Comparison of ENCODE assay signal across 11 cellular contexts in genomic region chr21:45993210-45994085, GRCh38. TPM values are rescaled to one million over a fixed set of nuclear protein-coding genes. Genes with fewer than 3 reads are reported as not detected.
DNase-seq lines count a peak whose midpoint lies in the region; ATAC-seq and TF ChIP-seq lines count a peak whose summit lies in the region.
"Had no signal": no experiment of that assay in that cellular context is flagged by ENCODE, and none has a peak within 500 bp of the region (broad histone marks: within the 10 kb centered on the region; RNA-seq: fewer than 3 reads in every experiment).

No MANE protein-coding gene starts in this region.

- TF ChIP-seq CTCF in endothelial cell (IDR thresholded peaks at IDR 0.05; ENCODE audit: unreplicated experiment) (no peak), natural killer cell (IDR thresholded peaks at IDR 0.05) (no peak), transverse colon (IDR thresholded peaks at IDR 0.05) (no peak)

- H3K36me3 Mint-ChIP-seq in activated T-cell treated with anti-CD3 and anti-CD28 coated beads, Interleukin-2, amount 50 U/mL, for 24 hours (ENCODE audit: low read depth): no peaks in the 10 kb centered on the region
- H3K36me3 Mint-ChIP-seq in endothelial cell (ENCODE audit: low read depth, unreplicated experiment): no peaks in the 10 kb centered on the region
- no peaks in the 10 kb centered on the region for H3K36me3 Mint-ChIP-seq in natural killer cell
- H3K36me3 Mint-ChIP-seq in activated T-helper 2 cell treated with anti-CD3 and anti-CD28 coated beads, Interferon-gamma antibody, Interleukin-2, Interleukin-4, amounts not matched to agents 10 μg/mL and 5 μg/mL and 100 μg/mL, durations not matched to agents 14 hours and 24 hours and 36 hours (ENCODE audit: low read depth): no peaks in the 10 kb centered on the region

- peak; percentile 23 for DNase-seq in activated T-cell treated with anti-CD3 and anti-CD28 coated beads, Interleukin-2, amount 50 U/mL, for 24 hours
- DNase-seq in activated T-cell treated with anti-CD3 and anti-CD28 coated beads for 4 hours: no peak
- peak; percentile 3 for DNase-seq in endothelial cell (ENCODE audit: low spot score)
- peak; percentile 13 for DNase-seq in natural killer cell
- DNase-seq in transverse colon: peak; percentile 10
- no peak for DNase-seq in NCI-H526 (lab: John Stamatoyannopoulos, UW)
- no peak for DNase-seq in activated T-helper 2 cell treated with anti-CD3 and anti-CD28 coated beads, Interferon-gamma antibody, Interleukin-2, Interleukin-4, amounts not matched to agents 10 μg/mL and 5 μg/mL and 100 μg/mL, durations not matched to agents 14 hours and 24 hours and 36 hours (ENCODE audit: low spot score)
- no peak for DNase-seq in D341Med (ENCODE audit: low spot score)
- DNase-seq: GDM1, NCI-H2171 treated with DMSO at 0.1 percent for 48 hours, occipital lobe had no signal

- H3K27ac Mint-ChIP-seq in activated T-cell treated with anti-CD3 and anti-CD28 coated beads, Interleukin-2, amount 50 U/mL, for 24 hours: no peak overlapping the region
- H3K27ac Mint-ChIP-seq in endothelial cell (ENCODE audit: unreplicated experiment) (no peak overlapping the region), natural killer cell (no peak overlapping the region)
- no peak overlapping the region for H3K27ac Mint-ChIP-seq in activated T-helper 2 cell treated with anti-CD3 and anti-CD28 coated beads, Interferon-gamma antibody, Interleukin-2, Interleukin-4, amounts not matched to agents 10 μg/mL and 5 μg/mL and 100 μg/mL, durations not matched to agents 14 hours and 24 hours and 36 hours

- H3K4me1 Mint-ChIP-seq in activated T-cell treated with anti-CD3 and anti-CD28 coated beads, Interleukin-2, amount 50 U/mL, for 24 hours (ENCODE audit: low read depth): no peaks in the 10 kb centered on the region
- H3K4me1 Mint-ChIP-seq in endothelial cell (ENCODE audit: unreplicated experiment) (no peaks in the 10 kb centered on the region), natural killer cell (no peaks in the 10 kb centered on the region)
- no peaks in the 10 kb centered on the region for H3K4me1 Mint-ChIP-seq in activated T-helper 2 cell treated with anti-CD3 and anti-CD28 coated beads, Interferon-gamma antibody, Interleukin-2, Interleukin-4, amounts not matched to agents 10 μg/mL and 5 μg/mL and 100 μg/mL, durations not matched to agents 14 hours and 24 hours and 36 hours (ENCODE audit: low read depth)

- no peaks in the 10 kb centered on the region for H3K27me3 Mint-ChIP-seq in activated T-cell treated with anti-CD3 and anti-CD28 coated beads, Interleukin-2, amount 50 U/mL, for 24 hours
- H3K27me3 Mint-ChIP-seq in endothelial cell (ENCODE audit: unreplicated experiment) (no peaks in the 10 kb centered on the region), natural killer cell (ENCODE audit: low read depth in 2 of 2) (no peaks in the 10 kb centered on the region)
- no peaks in the 10 kb centered on the region for H3K27me3 Mint-ChIP-seq in activated T-helper 2 cell treated with anti-CD3 and anti-CD28 coated beads, Interferon-gamma antibody, Interleukin-2, Interleukin-4, amounts not matched to agents 10 μg/mL and 5 μg/mL and 100 μg/mL, durations not matched to agents 14 hours and 24 hours and 36 hours (ENCODE audit: low read depth)

- no peaks in the 10 kb centered on the region for H3K9me3 Mint-ChIP-seq in activated T-cell treated with anti-CD3 and anti-CD28 coated beads, Interleukin-2, amount 50 U/mL, for 24 hours
- H3K9me3 Mint-ChIP-seq in endothelial cell (ENCODE audit: unreplicated experiment): no peaks in the 10 kb centered on the region
- no peaks in the 10 kb centered on the region for H3K9me3 Mint-ChIP-seq in natural killer cell
- H3K9me3 Mint-ChIP-seq in activated T-helper 2 cell treated with anti-CD3 and anti-CD28 coated beads, Interferon-gamma antibody, Interleukin-2, Interleukin-4, amounts not matched to agents 10 μg/mL and 5 μg/mL and 100 μg/mL, durations not matched to agents 14 hours and 24 hours and 36 hours: no peaks in the 10 kb centered on the region

- TF ChIP-seq EP300 in transverse colon (IDR thresholded peaks at IDR 0.05; ENCODE audit: low read depth): no peak

- no peaks in the 10 kb centered on the region for H3K9me3 ChIP-seq in transverse colon

- H3K4me3 Mint-ChIP-seq in activated T-cell treated with anti-CD3 and anti-CD28 coated beads, Interleukin-2, amount 50 U/mL, for 24 hours: no peak overlapping the region
- H3K4me3 Mint-ChIP-seq in endothelial cell (ENCODE audit: unreplicated experiment) (no peak overlapping the region), natural killer cell (no peak overlapping the region)
- H3K4me3 Mint-ChIP-seq in activated T-helper 2 cell treated with anti-CD3 and anti-CD28 coated beads, Interferon-gamma antibody, Interleukin-2, Interleukin-4, amounts not matched to agents 10 μg/mL and 5 μg/mL and 100 μg/mL, durations not matched to agents 14 hours and 24 hours and 36 hours (ENCODE audit: low read depth): no peak overlapping the region

- intact Hi-C loops in natural killer cell (cut with micrococcal nuclease): no loop called here
- intact Hi-C loops in transverse colon (cut with DNase I; ENCODE audit: low total_unique reads): no loop called here
- intact Hi-C loops in activated T-helper 2 cell treated with anti-CD3 and anti-CD28 coated beads, Interferon-gamma antibody, Interleukin-2, Interleukin-4, amounts not matched to agents 10 μg/mL and 5 μg/mL and 100 μg/mL, durations not matched to agents 14 hours and 24 hours and 36 hours (cut with micrococcal nuclease): no loop called here

- no peak for TF ChIP-seq POLR2A in transverse colon (IDR thresholded peaks at IDR 0.05)

- H3K27ac ChIP-seq in transverse colon: peak overlapping the region; percentile 45 to 86 (median 53)

- H3K27me3 ChIP-seq in transverse colon: no peaks in the 10 kb centered on the region

- H3K36me3 ChIP-seq in transverse colon: peaks cover 0 to 9% (median 0%) of the 10 kb centered on the region in 4 donors

- no peak for ATAC-seq in natural killer cell

- in situ Hi-C loops in transverse colon (cut with MboI; ENCODE audit: low pct_ligation_motif_present in 1 of 4, low pct_unique_long_range_greater_than_20kb in 1 of 4, low sequenced_read_pairs in 3 of 4): no loop called here

- 78% methylated on average over 44 of the region's 44 CpGs; no CpG with 5 or more reads in 1 of the 2 donors for WGBS in transverse colon (ENCODE audit: low coverage in 1 of 2), 2 donors

- H3K4me1 ChIP-seq in transverse colon: peaks cover 0 to 2% (median 0%) of the 10 kb centered on the region in 4 donors

- no peak overlapping the region for H3K4me3 ChIP-seq in transverse colon

RNA-seq across cellular contexts. Expression of gene COL6A1, which starts 11.9 kb away (rescaled TPM):
- 65.5 TPM for total RNA-seq in endothelial cell (ENCODE audit: unreplicated experiment)
- 1 to 10 TPM; 1.0 to 5.2 (median 2.5) TPM for total RNA-seq in natural killer cell
- 100 to 1,000 TPM; 166 to 580 (median 346) TPM for total RNA-seq in transverse colon
- 0.23 and 0.37 TPM in 2 replicates for total RNA-seq in activated T-helper 2 cell treated with anti-CD3 and anti-CD28 coated beads, Interferon-gamma antibody, Interleukin-2, Interleukin-4, amounts not matched to agents 10 μg/mL and 5 μg/mL and 100 μg/mL, durations not matched to agents 14 hours and 24 hours and 36 hours

Comparison
In these comparisons a context has a peak if more than half of its experiments do, and no peak if none do; other contexts are left out.
1. DNase-seq: peak in activated T-cell treated with anti-CD3 and anti-CD28 coated beads, Interleukin-2, amount 50 U/mL, for 24 hours (single experiment), endothelial cell (single experiment), natural killer cell (single experiment) and transverse colon (single experiment); none in activated T-cell treated with anti-CD3 and anti-CD28 coated beads for 4 hours (single experiment), NCI-H526 (0 of 2), activated T-helper 2 cell treated with anti-CD3 and anti-CD28 coated beads, Interferon-gamma antibody, Interleukin-2, Interleukin-4, amounts not matched to agents 10 μg/mL and 5 μg/mL and 100 μg/mL, durations not matched to agents 14 hours and 24 hours and 36 hours (single experiment) and D341Med (single experiment).
2. RNA of gene COL6A1, which starts 11.9 kb away (total RNA-seq): 166 to 580 TPM in transverse colon and 65.5 TPM in endothelial cell (single experiment); 1.0 to 5.2 TPM in natural killer cell and 0.23 to 0.37 TPM in activated T-helper 2 cell treated with anti-CD3 and anti-CD28 coated beads, Interferon-gamma antibody, Interleukin-2, Interleukin-4, amounts not matched to agents 10 μg/mL and 5 μg/mL and 100 μg/mL, durations not matched to agents 14 hours and 24 hours and 36 hours; every median in the first group is over 10 times any median in the second.